1 cellular context compared by ENCODE assay signal in genomic region chr22:50627914-50628542, GRCh38.
TF ChIP-seq lines count a peak whose summit lies in the region.

Gene ARSA, minus strand, starts transcription at chr22:50628152. Its CDS starts 373 bp downstream, at chr22:50627779.

TF ChIP-seq in K562, 482 proteins besides CTCF, POLR2A, EP300 and RAD21 (continued from another document):
- TF ChIP-seq AFF1 (IDR thresholded peaks at IDR 0.05; ENCODE audit: low read depth in 1 of 2, partially characterized antibody in 2 of 2) (no peak), MNT (conservative IDR thresholded peaks at IDR 0.05) (peak in 1 of 2 experiments; percentile 30; a peak in 1 of 4 replicates), NFIX (CRISPR knock-in tag; IDR thresholded peaks at IDR 0.05; ENCODE audit: low read depth) (no peak), NR1H2 (CRISPR knock-in tag; IDR thresholded peaks at IDR 0.05) (no peak), RBFOX2 (IDR thresholded peaks at IDR 0.05; ENCODE audit: low read depth, low read length) (peak; percentile 63), ELF1 (tag; IDR thresholded peaks at IDR 0.05) (peak; percentile 65), FOXO4 (CRISPR knock-in tag; IDR thresholded peaks at IDR 0.05) (no peak), KDM5B (IDR thresholded peaks at IDR 0.05; ENCODE audit: insufficient replicate concordance, low read depth, low read length) (peak; percentile 56), MTA1 (IDR thresholded peaks at IDR 0.05; ENCODE audit: borderline replicate concordance) (no peak), GABPA (tag; conservative IDR thresholded peaks at IDR 0.05; ENCODE audit: low read depth) (peak; percentile 65), U2AF1 (optimal IDR thresholded peaks at IDR 0.05; ENCODE audit: low read depth, low read length) (no peak), GTF2E2 (tag; IDR thresholded peaks at IDR 0.05) (no peak), SMC3 (conservative IDR thresholded peaks at IDR 0.05; ENCODE audit: insufficient read depth, low read depth, low read length) (no peak), FOXJ3 (CRISPR knock-in tag; IDR thresholded peaks at IDR 0.05) (no peak), POLR2G (IDR thresholded peaks at IDR 0.05; ENCODE audit: low read depth, low read length) (peak; percentile 80), UBTF (IDR thresholded peaks at IDR 0.05; ENCODE audit: borderline replicate concordance in 1 of 2, low read depth in 2 of 2, low read length in 2 of 2) (peak; percentile 20 to 79; a peak in 3 of 4 replicates), ZBTB11 (CRISPR knock-in tag; IDR thresholded peaks at IDR 0.05) (peak in 1 of 3 experiments; percentile 68; a peak in 2 of 6 replicates), USF2 (CRISPR knock-in tag; IDR thresholded peaks at IDR 0.05) (no peak), MCM7 (IDR thresholded peaks at IDR 0.05) (no peak), SAP30 (IDR thresholded peaks at IDR 0.05; ENCODE audit: borderline replicate concordance, insufficient read depth, low read depth, low read length, poor library complexity, severe bottlenecking) (peak; percentile 50), ZNF699 (CRISPR knock-in tag; IDR thresholded peaks at IDR 0.05; ENCODE audit: insufficient replicate concordance) (no peak), TAF1 (IDR thresholded peaks at IDR 0.05; ENCODE audit: control insufficient read depth, extremely low read depth, insufficient read depth, low read length, severe bottlenecking) (peak; percentile 41), ZBTB1 (CRISPR knock-in tag; IDR thresholded peaks at IDR 0.05; ENCODE audit: borderline replicate concordance, low read depth) (peak; percentile 59; the same call in 1 of the 2 replicates), VEZF1 (CRISPR knock-in tag; IDR thresholded peaks at IDR 0.05) (peak; percentile 45), TAF7 (tag; IDR thresholded peaks at IDR 0.05) (no peak), L3MBTL2 (IDR thresholded peaks at IDR 0.05) (peak; percentile 49; the same call in 1 of the 2 replicates), ZFX (CRISPR knock-in tag; IDR thresholded peaks at IDR 0.05) (peak; percentile 34; the same call in 1 of the 2 replicates), MTF1 (CRISPR knock-in tag; IDR thresholded peaks at IDR 0.05; ENCODE audit: borderline replicate concordance) (no peak), ZNF766 (CRISPR knock-in tag; conservative IDR thresholded peaks at IDR 0.05) (0 out of 2 replicates have a peak, but pooled peaks have one; percentile 20), NR2C2 (CRISPR knock-in tag; IDR thresholded peaks at IDR 0.05) (peak; percentile 84), NR2C2 (tag; IDR thresholded peaks at IDR 0.05) (peak; percentile 98)
